8 cellular contexts compared by ENCODE assay signal in the genomic region with DNA sequence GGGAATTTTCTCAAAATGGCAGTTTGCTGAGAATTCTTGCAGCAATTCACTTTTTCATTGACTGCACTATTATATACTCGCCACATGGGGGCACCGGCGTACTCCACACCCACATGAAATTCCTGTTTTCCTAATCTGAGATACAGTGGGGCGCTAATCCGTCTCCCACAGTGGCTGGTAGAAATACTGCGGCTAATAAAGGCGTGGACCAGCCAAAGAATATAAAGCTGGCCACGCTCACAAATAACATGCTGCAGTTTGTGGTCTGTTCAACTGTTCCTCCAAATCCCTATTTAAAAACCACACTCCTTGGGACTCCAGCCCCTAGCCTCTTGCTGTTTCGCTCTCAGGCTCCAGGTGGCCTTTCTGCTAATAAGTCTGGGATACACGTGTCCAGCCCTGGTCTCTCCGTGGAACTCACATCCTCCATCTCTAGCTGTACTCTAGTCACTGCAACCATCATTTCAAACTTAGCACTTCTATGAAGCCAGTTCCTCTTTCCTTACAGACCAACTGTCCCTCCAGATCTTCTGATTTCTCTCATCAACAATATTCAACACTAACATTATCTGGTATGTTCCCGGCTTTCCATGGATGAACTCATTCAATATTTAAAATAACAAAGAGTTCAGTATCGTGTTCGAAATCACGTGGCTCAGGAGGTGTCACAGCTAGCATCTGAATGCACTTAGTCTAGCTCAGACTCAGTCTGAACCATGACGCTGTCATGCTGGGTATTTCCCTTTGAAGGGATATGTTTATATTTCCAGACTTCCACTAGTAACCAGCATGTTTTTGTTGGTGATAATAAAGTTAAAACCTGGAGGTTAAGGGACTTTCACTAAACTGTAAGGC. TPM values are rescaled to one million over a fixed set of nuclear protein-coding genes. Genes with fewer than 3 reads are reported as not detected.
A peak's percentile ranks its signal among the peaks of the same experiment; 100 is the strongest.
DNase-seq lines count a peak whose midpoint lies in the region; ATAC-seq and TF ChIP-seq lines count a peak whose summit lies in the region.

No MANE protein-coding gene starts in this region.

- POLR2A ChIA-PET in IMR-90 (lab: Charles Lee; ENCODE audit: unreplicated experiment): no interaction called here
- POLR2A ChIA-PET in PC-3 (lab: Charles Lee; ENCODE audit: unreplicated experiment): interaction anchor here (0.5 to 0.7 kb wide), 3 partner anchors 29 to 1107 kb away, joined by 3 to 6 read pairs (median 3); partner anchors contain the start of genes SIAE and SPA17

- peak overlapping the region; percentile 32 for H3K4me2 ChIP-seq in IMR-90 (ENCODE audit: low read depth, low read length)
- H3K4me2 ChIP-seq in PC-3 (ENCODE audit: low read length): peak overlapping the region; percentile 83
- H3K4me2 ChIP-seq in skeletal muscle satellite cell (ENCODE audit: low read length): peak overlapping the region; percentile 64

- no peak overlapping the region for H3K27ac ChIP-seq in IMR-90 (ENCODE audit: insufficient read depth, low read length)
- H3K27ac ChIP-seq in PC-3 (ENCODE audit: low read length): no peak overlapping the region

- H2BK15ac ChIP-seq in IMR-90 (ENCODE audit: low read depth, low read length): peak overlapping the region; percentile 13; the same call in 1 of the 3 replicates

- peaks cover 6% of the 10 kb centered on the region; the same call in 1 of the 2 replicates for H3K9me1 ChIP-seq in IMR-90 (ENCODE audit: insufficient read depth, low read length)

- H3K79me2 ChIP-seq in PC-3 (ENCODE audit: low read length): no peaks in the 10 kb centered on the region

- BruUV-seq in IMR-90 (replicated peaks; lab: Mats Ljungman, UMichigan) (no TSS peak), PC-3 (replicated peaks; lab: Mats Ljungman, UMichigan) (no TSS peak)

- WGBS in IMR-90 (ENCODE audit: extremely low coverage in 2 of 2, insufficient read length in 1 of 2), 2 experiments: 15% methylated on average over 9 of the region's 16 CpGs; no CpG with 5 or more reads in 1 of the 2 experiments

- H3K9me3 ChIP-seq in IMR-90 (ENCODE audit: control insufficient read depth, insufficient read depth, low read length) (no peaks in the 10 kb centered on the region), PC-3 (ENCODE audit: low read length) (no peaks in the 10 kb centered on the region), iPS-15b (ENCODE audit: control insufficient read depth, insufficient read depth, low read length) (no peaks in the 10 kb centered on the region), skeletal muscle satellite cell (replicated peaks; ENCODE audit: low read length) (no peaks in the 10 kb centered on the region)

- no peaks in the 10 kb centered on the region for H3K79me1 ChIP-seq in IMR-90 (ENCODE audit: low read depth in 1 of 2, low read length in 2 of 2)

- H2BK20ac ChIP-seq in IMR-90 (ENCODE audit: low read depth, low read length): peak overlapping the region; percentile 17; the same call in 1 of the 2 replicates

- peak overlapping the region; percentile 32 for H2AK9ac ChIP-seq in IMR-90 (replicated peaks; ENCODE audit: low read depth, low read length, poor library complexity)

- peak overlapping the region; percentile 6 for H2BK5ac ChIP-seq in IMR-90 (ENCODE audit: low read depth, low read length, poor library complexity, severe bottlenecking)

- H3F3A ChIP-seq in PC-3 (ENCODE audit: low read length, unreplicated experiment): no peaks in the 10 kb centered on the region

- H3K4me3 ChIP-seq in IMR-90 (ENCODE audit: insufficient read depth, low read depth, low read length): peak overlapping the region; percentile 0; the same call in 1 of the 2 replicates
- peak overlapping the region; percentile 57 for H3K4me3 ChIP-seq in PC-3 (ENCODE audit: low read length)
- no peak overlapping the region for H3K4me3 ChIP-seq in astrocyte of the spinal cord (ENCODE audit: low read depth, low read length)
- peak overlapping the region; percentile 14 for H3K4me3 ChIP-seq in iPS-15b (ENCODE audit: low read depth, low read length)
- H3K4me3 ChIP-seq in skeletal muscle satellite cell (ENCODE audit: low read length): no peak overlapping the region

- DNase-seq in DMS 273 (lab: John Stamatoyannopoulos, UW; ENCODE audit: unreplicated experiment) (peak; percentile 78), IMR-90 (peak; percentile 88), PC-3 (peak; percentile 72), astrocyte of the spinal cord (ENCODE audit: low read depth, low spot score) (peak; percentile 90)

- in situ Hi-C loops in IMR-90 (cut with MboI; ENCODE audit: low sequenced_read_pairs): loop anchor here (10.0 to 25.0 kb wide), 2 partner anchors 190 to 943 kb away; partner anchors contain the start of gene STT3A
- in situ Hi-C loops in astrocyte of the spinal cord (cut with HindIII; ENCODE audit: low sequenced_read_pairs): no loop called here

- peak; percentile 58 for ATAC-seq in GM19452 (IDR thresholded peaks at IDR 0.05; ENCODE audit: unreplicated experiment)
- ATAC-seq in IMR-90 (ENCODE audit: low read depth): peak; percentile 83
- ATAC-seq in PC-3: peak; percentile 93
- ATAC-seq in HG02610 (IDR thresholded peaks at IDR 0.05; ENCODE audit: unreplicated experiment): no peak

- H3K23ac ChIP-seq in IMR-90 (ENCODE audit: low read depth, low read length): peak overlapping the region; percentile 50

- peak overlapping the region; percentile 27; the same call in 1 of the 2 replicates for H4K91ac ChIP-seq in IMR-90 (ENCODE audit: insufficient read depth, low read depth, low read length)

- H3K27me3 ChIP-seq in IMR-90 (ENCODE audit: control insufficient read depth, insufficient read depth, low read length): no peaks in the 10 kb centered on the region
- no peaks in the 10 kb centered on the region for H3K27me3 ChIP-seq in PC-3 (ENCODE audit: low read length)
- peaks cover 2% of the 10 kb centered on the region for H3K27me3 ChIP-seq in iPS-15b (ENCODE audit: control insufficient read depth, insufficient read depth, low read length)
- H3K27me3 ChIP-seq in skeletal muscle satellite cell (ENCODE audit: control insufficient read depth, insufficient read depth, low read length): no peaks in the 10 kb centered on the region

- H3K36me3 ChIP-seq in IMR-90 (ENCODE audit: control insufficient read depth, insufficient read depth, low read length) (no peaks in the 10 kb centered on the region), PC-3 (ENCODE audit: low read depth, low read length) (0 out of 2 replicates have a peak, but pooled peaks cover 7% of the 10 kb centered on the region), iPS-15b (ENCODE audit: control insufficient read depth, insufficient read depth, low read length) (no peaks in the 10 kb centered on the region), skeletal muscle satellite cell (ENCODE audit: insufficient read depth, low read length) (no peaks in the 10 kb centered on the region)

- no peak overlapping the region for H3K18ac ChIP-seq in IMR-90 (ENCODE audit: low read depth, low read length)

- peak overlapping the region; percentile 35 for H2BK120ac ChIP-seq in IMR-90 (ENCODE audit: low read depth, low read length)

- H3K56ac ChIP-seq in IMR-90 (ENCODE audit: extremely low read depth, insufficient read depth, low read length): no peak overlapping the region; the same call in 1 of the 2 replicates

- no peaks in the 10 kb centered on the region; the same call in 1 of the 2 replicates for H4K20me1 ChIP-seq in IMR-90 (ENCODE audit: insufficient read depth, low read length)
- H4K20me1 ChIP-seq in PC-3 (ENCODE audit: low read length): no peaks in the 10 kb centered on the region

- peak overlapping the region in 1 of 2 experiments; percentile 66; a peak in 1 of 4 replicates for H4K8ac ChIP-seq in IMR-90 (ENCODE audit: low read depth in 2 of 2, low read length in 2 of 2)

- TF ChIP-seq CTCF in IMR-90 (conservative IDR thresholded peaks at IDR 0.05; ENCODE audit: low read depth, low read length) (peak; percentile 92), PC-3 (conservative IDR thresholded peaks at IDR 0.05; ENCODE audit: low read depth, low read length) (peak; percentile 97), astrocyte of the spinal cord (IDR thresholded peaks at IDR 0.05; ENCODE audit: low read depth, low read length) (peak; percentile 74)

- CTCF ChIA-PET in IMR-90 (lab: Yijun Ruan, JAX): interaction anchor here (0.6 to 2.6 kb wide), 16 partner anchors 9 to 573 kb away, joined by 3 to 10 read pairs (median 4); no protein-coding TSS in a partner anchor
- CTCF ChIA-PET in PC-3 (lab: Charles Lee): interaction anchor here (0.5 to 0.9 kb wide), 4 partner anchors 24 to 242 kb away, joined by 3 to 5 read pairs (median 4); no protein-coding TSS in a partner anchor

- peak overlapping the region; percentile 87 for H2AFZ ChIP-seq in IMR-90 (replicated peaks; ENCODE audit: low read length, poor library complexity)
- peak overlapping the region; percentile 86 for H2AFZ ChIP-seq in PC-3 (ENCODE audit: low read length)

- H3K4me1 ChIP-seq in IMR-90 (ENCODE audit: control insufficient read depth, insufficient read depth, low read length): peaks cover 6% of the 10 kb centered on the region
- H3K4me1 ChIP-seq in PC-3 (ENCODE audit: insufficient read depth, low read length): peaks cover 9% of the 10 kb centered on the region; the same call in 1 of the 2 replicates
- H3K4me1 ChIP-seq in iPS-15b (ENCODE audit: control insufficient read depth, insufficient read depth, low read length): no peaks in the 10 kb centered on the region
- peaks cover 19% of the 10 kb centered on the region for H3K4me1 ChIP-seq in skeletal muscle satellite cell (ENCODE audit: control insufficient read depth, insufficient read depth, low read length)

- H4K5ac ChIP-seq in IMR-90 (ENCODE audit: low read depth, low read length): no peak overlapping the region

- intact Hi-C loops in IMR-90 (cut with micrococcal nuclease): loop anchor here (1.0 to 5.0 kb wide), 4 partner anchors 119 to 308 kb away; partner anchors contain the start of gene CCDC15
- intact Hi-C loops in PC-3 (cut with micrococcal nuclease): loop anchor here (1.0 kb wide), 3 partner anchors 25 to 223 kb away; no protein-coding TSS in a partner anchor

- H3K4ac ChIP-seq in IMR-90 (ENCODE audit: low read depth, low read length): peak overlapping the region; percentile 70

- no peak; the same call in 1 of the 2 replicates for TF ChIP-seq POLR2A in IMR-90 (IDR thresholded peaks at IDR 0.05; ENCODE audit: low read depth, low read length)

- H2AK5ac ChIP-seq in IMR-90 (ENCODE audit: low read depth, low read length): peak overlapping the region; percentile 47; the same call in 1 of the 2 replicates

- H3K14ac ChIP-seq in IMR-90 (replicated peaks; ENCODE audit: low read depth, low read length): peak overlapping the region; percentile 55

- TF ChIP-seq RAD21 in IMR-90 (IDR thresholded peaks at IDR 0.05; ENCODE audit: low read length): peak; percentile 82

- dilution Hi-C loops in IMR-90 (cut with HindIII; ENCODE audit: low sequenced_read_pairs, unreplicated experiment): no loop called here

- H3K9me2 ChIP-seq in PC-3 (replicated peaks; ENCODE audit: low read length): no peaks in the 10 kb centered on the region

- H3K9ac ChIP-seq in IMR-90 (ENCODE audit: low read depth, low read length) (no peak overlapping the region), PC-3 (ENCODE audit: low read length) (peak overlapping the region; percentile 26), iPS-15b (ENCODE audit: low read depth, low read length) (no peak overlapping the region), skeletal muscle satellite cell (ENCODE audit: low read depth, low read length) (peak overlapping the region; percentile 40)

RNA-seq across cellular contexts. Expression of gene TBRG1, which starts 22.0 kb away (rescaled TPM):
- total RNA-seq in IMR-90 (2012; rRNA removed): 11.9 and 13.3 TPM in 2 replicates
- 20.2 and 23.2 TPM in 2 replicates for polyA plus RNA-seq in IMR-90 (2012; rRNA removed)
- polyA plus RNA-seq in IMR-90 (2012; cell fraction: cytosol; rRNA removed): 7.0 and 10.4 TPM in 2 replicates
- 27.9 and 84.2 TPM in 2 replicates for polyA plus RNA-seq in IMR-90 (2012; cell fraction: nucleus; rRNA removed; ENCODE audit: low replicate concordance)
- 20.6 and 21.8 TPM in 2 replicates for total RNA-seq in PC-3 (2014; rRNA removed)
- 19.7 and 22.8 TPM in 2 replicates for total RNA-seq in skeletal muscle satellite cell (2012; rRNA removed)

RNA-seq across cellular contexts. Expression of gene SIAE, which starts 28.9 kb away (rescaled TPM):
- total RNA-seq in IMR-90 (2012; rRNA removed): 3.3 and 4.7 TPM in 2 replicates
- 11.3 and 12.0 TPM in 2 replicates for polyA plus RNA-seq in IMR-90 (2012; rRNA removed)
- 5.8 and 10.3 TPM in 2 replicates for polyA plus RNA-seq in IMR-90 (2012; cell fraction: cytosol; rRNA removed)
- polyA plus RNA-seq in IMR-90 (2012; cell fraction: nucleus; rRNA removed; ENCODE audit: low replicate concordance): 5.5 and 14.4 TPM in 2 replicates
- total RNA-seq in PC-3 (2014; rRNA removed): 12.8 and 17.6 TPM in 2 replicates
- total RNA-seq in skeletal muscle satellite cell (2012; rRNA removed): 7.6 and 8.4 TPM in 2 replicates

RNA-seq across cellular contexts. Expression of gene SPA17, which starts 29.1 kb away (rescaled TPM):
- 9.9 and 14.4 TPM in 2 replicates for total RNA-seq in IMR-90 (2012; rRNA removed)
- 10.6 and 11.5 TPM in 2 replicates for polyA plus RNA-seq in IMR-90 (2012; rRNA removed)
- polyA plus RNA-seq in IMR-90 (2012; cell fraction: cytosol; rRNA removed): 0.75 and 1.3 TPM in 2 replicates
- polyA plus RNA-seq in IMR-90 (2012; cell fraction: nucleus; rRNA removed; ENCODE audit: low replicate concordance): 0.21 and 3.8 TPM in 2 replicates
- total RNA-seq in PC-3 (2014; rRNA removed): 14.0 and 16.5 TPM in 2 replicates
- total RNA-seq in skeletal muscle satellite cell (2012; rRNA removed): 11.8 and 17.0 TPM in 2 replicates

RNA-seq across cellular contexts. Expression of gene PANX3, which starts 33.4 kb away (rescaled TPM):
- not detected in 2 replicates for total RNA-seq in IMR-90 (2012; rRNA removed)
- polyA plus RNA-seq in IMR-90 (2012; rRNA removed): not detected in 2 replicates
- not detected in 2 replicates for polyA plus RNA-seq in IMR-90 (2012; cell fraction: cytosol; rRNA removed)
- not detected in 2 replicates for polyA plus RNA-seq in IMR-90 (2012; cell fraction: nucleus; rRNA removed; ENCODE audit: low replicate concordance)
- total RNA-seq in PC-3 (2014; rRNA removed): not detected in 2 replicates
- not detected in 2 replicates for total RNA-seq in skeletal muscle satellite cell (2012; rRNA removed)

Comparison
In these comparisons a context has a peak if more than half of its experiments do, and no peak if none do; other contexts are left out.
1. H3K4me2 ChIP-seq: peak in every context shown above with its lines; median percentile 83 in PC-3; 64 in skeletal muscle satellite cell; 32 in IMR-90.
2. H3K4me3 ChIP-seq: peak in IMR-90 (single experiment), PC-3 (single experiment) and iPS-15b (single experiment); none in astrocyte of the spinal cord (single experiment) and skeletal muscle satellite cell (single experiment).
3. H3K9ac ChIP-seq: peak in PC-3 (single experiment) and skeletal muscle satellite cell (single experiment); none in IMR-90 (single experiment) and iPS-15b (single experiment).
4. Peak in every context shown above with its lines, with median percentiles within 50 percentile points of each other: DNase-seq and CTCF ChIP-seq.